Comparison of ENCODE assay signal across 22 cellular contexts in the genomic region with DNA sequence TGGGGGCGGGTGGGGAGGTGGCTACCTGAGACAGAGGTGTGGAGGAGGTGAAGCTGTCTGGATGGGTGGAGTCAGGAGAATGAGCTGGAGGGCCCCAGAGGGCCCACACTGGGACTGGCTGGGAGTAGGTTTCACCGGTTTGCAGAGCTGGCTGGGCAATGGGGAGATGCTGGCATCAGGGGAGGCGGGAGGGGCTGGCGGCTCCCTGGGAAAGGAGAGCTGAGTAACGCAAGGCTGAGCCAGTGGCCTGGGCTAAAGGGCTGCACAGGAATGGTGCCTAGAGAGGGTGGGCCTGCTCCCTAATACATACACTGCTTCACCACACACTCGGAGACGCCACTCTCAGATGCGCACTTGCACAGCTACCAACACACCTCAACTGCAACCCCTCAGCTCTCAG. TPM values are rescaled to one million over a fixed set of nuclear protein-coding genes. Genes with fewer than 3 reads are reported as not detected.
DNase-seq lines count a peak whose midpoint lies in the region; ATAC-seq, FAIRE-seq and TF ChIP-seq lines count a peak whose summit lies in the region.
"Had no signal": no experiment of that assay in that cellular context is flagged by ENCODE, and none has a peak within 500 bp of the region (broad histone marks: within the 10 kb centered on the region; RNA-seq: fewer than 3 reads in every experiment).

No MANE protein-coding gene starts in this region.

- H3K79me2 ChIP-seq in HepG2 (ENCODE audit: insufficient read depth, low read length), result no peaks in the 10 kb centered on the region

- no peak for TF ChIP-seq RAD21 in HepG2 (CRISPR knock-in tag; IDR thresholded peaks at IDR 0.05)

- H3K27me3 ChIP-seq in HepG2 (ENCODE audit: control insufficient read depth in 1 of 2, insufficient read depth in 2 of 2, low read length in 2 of 2) (no peaks in the 10 kb centered on the region), right lobe of liver (no peaks in the 10 kb centered on the region)
- H3K27me3 ChIP-seq: BLaER1, cardiac muscle cell, heart left ventricle, spleen, transverse colon had no signal

- H3K36me3 Mint-ChIP-seq in nephron (ENCODE audit: low read depth), result peaks cover 4% of the 10 kb centered on the region
- no peaks in the 10 kb centered on the region for H3K36me3 Mint-ChIP-seq in stimulated activated memory B cell treated with anti-CD40 and anti-IgM and Interleukin-4, amounts not matched to agents 10 μg/mL and 1 μg/mL and 100 μg/mL, for 72 hours
- H3K36me3 Mint-ChIP-seq in activated CD8-positive, alpha-beta memory T cell treated with anti-CD3 and anti-CD28 coated beads, Interleukin-2, amount 10 ng/mL, durations not matched to agents 7 days and 5 days, result no peaks in the 10 kb centered on the region
- H3K36me3 Mint-ChIP-seq: activated CD4-positive, alpha-beta memory T cell treated with anti-CD3 and anti-CD28 coated beads for 36 hours had no signal

- no peaks in the 10 kb centered on the region for H3K9me3 ChIP-seq in HepG2 (ENCODE audit: low read length)
- H3K9me3 ChIP-seq in right lobe of liver, result no peaks in the 10 kb centered on the region
- H3K9me3 ChIP-seq: BLaER1, heart left ventricle, spleen, transverse colon had no signal

- H3K27me3 Mint-ChIP-seq in nephron (ENCODE audit: low read depth), result peaks cover 3% of the 10 kb centered on the region
- H3K27me3 Mint-ChIP-seq in stimulated activated memory B cell treated with anti-CD40 and anti-IgM and Interleukin-4, amounts not matched to agents 10 μg/mL and 1 μg/mL and 100 μg/mL, for 72 hours, result peaks cover 10% of the 10 kb centered on the region
- peaks cover 4% of the 10 kb centered on the region for H3K27me3 Mint-ChIP-seq in activated CD8-positive, alpha-beta memory T cell treated with anti-CD3 and anti-CD28 coated beads, Interleukin-2, amount 10 ng/mL, durations not matched to agents 7 days and 5 days
- H3K27me3 Mint-ChIP-seq: activated CD4-positive, alpha-beta memory T cell treated with anti-CD3 and anti-CD28 coated beads for 36 hours had no signal

- 58% methylated on average over 8 of the region's 8 CpGs for WGBS in HepG2 (ENCODE audit: low lambda C conversion rate)
- 86% methylated on average over 4 of the region's 8 CpGs for WGBS in right lobe of liver (ENCODE audit: insufficient coverage, low coverage, low lambda C conversion rate, missing lambda C conversion rate)

- no peak overlapping the region for H3K4me3 Mint-ChIP-seq in nephron
- no peak overlapping the region for H3K4me3 Mint-ChIP-seq in stimulated activated memory B cell treated with anti-CD40 and anti-IgM and Interleukin-4, amounts not matched to agents 10 μg/mL and 1 μg/mL and 100 μg/mL, for 72 hours
- H3K4me3 Mint-ChIP-seq in activated CD8-positive, alpha-beta memory T cell treated with anti-CD3 and anti-CD28 coated beads, Interleukin-2, amount 10 ng/mL, durations not matched to agents 7 days and 5 days, result no peak overlapping the region
- H3K4me3 Mint-ChIP-seq: activated CD4-positive, alpha-beta memory T cell treated with anti-CD3 and anti-CD28 coated beads for 36 hours had no signal

- no peak overlapping the region for H3K9ac ChIP-seq in HepG2 (ENCODE audit: insufficient read depth, low read depth, low read length)
- H3K9ac ChIP-seq: BLaER1 had no signal

- peaks cover 25% of the 10 kb centered on the region for H3K4me1 Mint-ChIP-seq in nephron
- peaks cover 16% of the 10 kb centered on the region for H3K4me1 Mint-ChIP-seq in stimulated activated memory B cell treated with anti-CD40 and anti-IgM and Interleukin-4, amounts not matched to agents 10 μg/mL and 1 μg/mL and 100 μg/mL, for 72 hours
- H3K4me1 Mint-ChIP-seq in activated CD8-positive, alpha-beta memory T cell treated with anti-CD3 and anti-CD28 coated beads, Interleukin-2, amount 10 ng/mL, durations not matched to agents 7 days and 5 days, result peaks cover 6% of the 10 kb centered on the region

- in situ Hi-C loops in HepG2 (cut with HindIII; ENCODE audit: extremely low pct_ligation_motif_present, low pct_unique_long_range_greater_than_20kb) (no loop called here), GM13977 (cut with MboI; ENCODE audit: low pct_unique_long_range_greater_than_20kb, low sequenced_read_pairs, unreplicated experiment) (no loop called here)

- H3K4me2 ChIP-seq in HepG2 (ENCODE audit: low read depth, low read length), result no peak overlapping the region

- H3K36me3 ChIP-seq in HepG2 (replicated peaks in 1 of 2; ENCODE audit: control insufficient read depth in 1 of 2, insufficient read depth in 2 of 2, low read length in 2 of 2) (peaks cover 0 to 6% of the 10 kb centered on the region in 2 experiments; a peak in 1 of 5 replicates), right lobe of liver (no peaks in the 10 kb centered on the region)
- H3K36me3 ChIP-seq: spleen, transverse colon had no signal

- TF ChIP-seq EP300 in HepG2 (IDR thresholded peaks at IDR 0.05; ENCODE audit: low read depth in 2 of 2, low read length in 2 of 2) (no peak), HepG2 (CRISPR knock-in tag; IDR thresholded peaks at IDR 0.05; ENCODE audit: borderline replicate concordance) (no peak)

- CTCF ChIA-PET in HepG2 (lab: Yijun Ruan, JAX; ENCODE audit: low intra/inter-chr PET ratio, low total read pairs), result interaction anchor here (3.8 kb wide), 1 partner anchor 60 kb away, joined by 97 read pairs; no protein-coding TSS in a partner anchor
- CTCF ChIA-PET in activated CD8-positive, alpha-beta memory T cell treated with anti-CD3 and anti-CD28 coated beads, Interleukin-2, amount 10 ng/mL, durations not matched to agents 7 days and 5 days (lab: Charles Lee), result interaction anchor here (2.1 to 5.0 kb wide), 3 partner anchors 12 to 63 kb away, joined by 6 to 41 read pairs (median 8); a partner anchor contains a TSS

- H3K4me3 ChIP-seq in HepG2 (replicated peaks in 1 of 3; ENCODE audit: insufficient read depth in 1 of 3, low read depth in 2 of 3, low read length in 3 of 3) (no peak overlapping the region), right lobe of liver (no peak overlapping the region)
- H3K4me3 ChIP-seq: BLaER1, cardiac muscle cell, heart left ventricle, spleen, transverse colon had no signal

- ATAC-seq in HepG2 (no peak), right lobe of liver (no peak)
- ATAC-seq in stimulated activated memory B cell treated with anti-CD40 and anti-IgM and Interleukin-4, amounts not matched to agents 10 μg/mL and 1 μg/mL and 100 μg/mL, for 72 hours, result no peak
- no peak for ATAC-seq in activated CD8-positive, alpha-beta memory T cell treated with anti-CD3 and anti-CD28 coated beads, Interleukin-2, amount 10 ng/mL, durations not matched to agents 7 days and 5 days
- ATAC-seq: heart left ventricle; stimulated activated naive CD8-positive, alpha-beta T cell treated with anti-CD3 and anti-CD28 coated beads, Interleukin-15, Interleukin-2, amounts not matched to agents 100 U/mL and 50 U/mL, for 24 hours had no signal

- H4K20me1 ChIP-seq in HepG2 (ENCODE audit: insufficient read depth, low read length), result no peaks in the 10 kb centered on the region
- H4K20me1 ChIP-seq: BLaER1 had no signal

- H2AFZ ChIP-seq in HepG2 (ENCODE audit: low read length), result no peak overlapping the region

- H3K4me1 ChIP-seq in HepG2 (ENCODE audit: insufficient read depth, low read length) (peaks cover 52% of the 10 kb centered on the region), right lobe of liver (peaks cover 0 to 6% (median 3%) of the 10 kb centered on the region in 4 donors)

- intact Hi-C loops in HepG2 (cut with micrococcal nuclease; ENCODE audit: unreplicated experiment), result no loop called here
- intact Hi-C loops in right lobe of liver (cut with DNase I), result no loop called here

- BruUV-seq in HepG2 (replicated peaks; lab: Mats Ljungman, UMichigan), result no TSS peak

- no peak overlapping the region for H3K27ac ChIP-seq in HepG2 (ENCODE audit: extremely low read length, insufficient read depth, low read length)
- no peak overlapping the region for H3K27ac ChIP-seq in right lobe of liver
- H3K27ac ChIP-seq in epithelial cell of prostate, result peak overlapping the region; percentile 99
- H3K27ac ChIP-seq: BLaER1, cardiac muscle cell, heart left ventricle, spleen had no signal

- H3K9me3 Mint-ChIP-seq in nephron, result no peaks in the 10 kb centered on the region
- no peaks in the 10 kb centered on the region for H3K9me3 Mint-ChIP-seq in stimulated activated memory B cell treated with anti-CD40 and anti-IgM and Interleukin-4, amounts not matched to agents 10 μg/mL and 1 μg/mL and 100 μg/mL, for 72 hours
- no peaks in the 10 kb centered on the region for H3K9me3 Mint-ChIP-seq in activated CD8-positive, alpha-beta memory T cell treated with anti-CD3 and anti-CD28 coated beads, Interleukin-2, amount 10 ng/mL, durations not matched to agents 7 days and 5 days (ENCODE audit: low read depth)
- H3K9me3 Mint-ChIP-seq: activated CD4-positive, alpha-beta memory T cell treated with anti-CD3 and anti-CD28 coated beads for 36 hours had no signal

- POLR2A ChIA-PET in HepG2 (lab: Yijun Ruan, JAX), result interaction anchor here (0.9 to 7.9 kb wide), 3 partner anchors 14 to 22 kb away, joined by 3 to 86 read pairs (median 6); a partner anchor contains a TSS

- TF ChIP-seq POLR2A in HepG2 (IDR thresholded peaks at IDR 0.05; ENCODE audit: insufficient read depth in 1 of 2, low read depth in 2 of 2, low read length in 2 of 2) (no peak), right lobe of liver (IDR thresholded peaks at IDR 0.05) (no peak)

- DNase-seq in HepG2 (ENCODE audit: low spot score), result no peak
- no peak for DNase-seq in right lobe of liver
- DNase-seq in epithelial cell of prostate (ENCODE audit: low read depth, low spot score), result no peak
- DNase-seq in GM13977 (ENCODE audit: low spot score), result no peak
- DNase-seq in SKM-1 treated with dmso at 0.1 percent for 144 hours (lab: John Stamatoyannopoulos, UW; ENCODE audit: unreplicated experiment), result no peak
- DNase-seq in activated CD8-positive, alpha-beta memory T cell treated with anti-CD3 and anti-CD28 coated beads, Interleukin-2, amount 10 ng/mL, durations not matched to agents 7 days and 5 days, result no peak
- DNase-seq: activated CD4-positive, alpha-beta memory T cell treated with anti-CD3 and anti-CD28 coated beads for 36 hours; activated CD4-positive, CD25-positive, alpha-beta regulatory T cell; activated gamma-delta T cell; activated T-cell treated with anti-CD3 and anti-CD28 coated beads for 4 hours; heart left ventricle; NCI-H2107; NCI-H524 treated with DMSO at 0.1 percent for 48 hours; spleen; stimulated activated CD4-positive, alpha-beta T cell treated with anti-CD3 and anti-CD28 coated beads, Interleukin-4, amount 100 ng/mL, for 24 hours; stimulated activated naive CD8-positive, alpha-beta T cell treated with anti-CD3 and anti-CD28 coated beads, Interleukin-15, Interleukin-2, amounts not matched to agents 100 U/mL and 50 U/mL, for 24 hours; transverse colon had no signal

- TF ChIP-seq CTCF in HepG2 (CRISPR knock-in tag; IDR thresholded peaks at IDR 0.05) (no peak), right lobe of liver (IDR thresholded peaks at IDR 0.05) (no peak), nephron (IDR thresholded peaks at IDR 0.05; ENCODE audit: unreplicated experiment in 3 of 3) (no peak), GM13977 (IDR thresholded peaks at IDR 0.05; ENCODE audit: extremely low read depth, insufficient read depth, missing control alignments) (no peak)

- FAIRE-seq in HepG2 (lab: Jason Lieb, UNC), result no peak
- FAIRE-seq: endometrium had no signal

- H3K27ac Mint-ChIP-seq in nephron, result peak overlapping the region in 2 of 3 experiments; percentile 46 to 59
- no peak overlapping the region for H3K27ac Mint-ChIP-seq in stimulated activated memory B cell treated with anti-CD40 and anti-IgM and Interleukin-4, amounts not matched to agents 10 μg/mL and 1 μg/mL and 100 μg/mL, for 72 hours
- no peak overlapping the region for H3K27ac Mint-ChIP-seq in activated CD8-positive, alpha-beta memory T cell treated with anti-CD3 and anti-CD28 coated beads, Interleukin-2, amount 10 ng/mL, durations not matched to agents 7 days and 5 days
- H3K27ac Mint-ChIP-seq: activated CD4-positive, alpha-beta memory T cell treated with anti-CD3 and anti-CD28 coated beads for 36 hours had no signal

RNA-seq across cellular contexts. Expression of a gene that starts 12.4 kb away (rescaled TPM):
- total RNA-seq in HepG2 (2016; rRNA removed; fragmentation: Illumina TruSeq; extraction: Trizol) (13.5 and 37.1 TPM in 2 replicates), right lobe of liver (1 to 10 TPM; 1.8 to 3.8 (median 2.8) TPM)
- total RNA-seq in HepG2 (2016; cell fraction: cytosol; rRNA removed; fragmentation: Illumina TruSeq; extraction: Trizol; ENCODE audit: low read depth), result 12.6 and 14.5 TPM in 2 replicates
- total RNA-seq in HepG2 (2016; cell fraction: insoluble cytoplasmic fraction; rRNA removed; fragmentation: Illumina TruSeq; extraction: Trizol), result 12.2 and 37.7 TPM in 2 replicates
- total RNA-seq in HepG2 (2016; cell fraction: membrane; rRNA removed; fragmentation: Illumina TruSeq; extraction: Trizol), result 17.3 and 17.5 TPM in 2 replicates
- total RNA-seq in HepG2 (2016; cell fraction: nucleus; rRNA removed; fragmentation: Illumina TruSeq; extraction: Trizol), result 28.1 and 32.5 TPM in 2 replicates
- 50.6 and 54.9 TPM in 2 replicates for polyA plus RNA-seq in HepG2 (2011; rRNA removed)
- polyA plus RNA-seq in HepG2 (2011; cell fraction: cytosol; rRNA removed), result 37.2 and 55.7 TPM in 2 replicates
- 33.0 and 36.4 TPM in 2 replicates for polyA plus RNA-seq in HepG2 (2011; cell fraction: nucleus; rRNA removed)
- polyA plus RNA-seq in HepG2 (2012), result 22.4 and 34.3 TPM in 2 replicates
- 4.6 and 5.5 TPM in 2 replicates for polyA plus RNA-seq in HepG2 (2016; cell fraction: cytosol; fragmentation: Illumina TruSeq; extraction: Trizol; ENCODE audit: low read depth)
- polyA plus RNA-seq in HepG2 (2016; cell fraction: insoluble cytoplasmic fraction; fragmentation: Illumina TruSeq; extraction: Trizol; ENCODE audit: low read depth), result 14.8 and 17.0 TPM in 2 replicates
- 9.6 and 11.3 TPM in 2 replicates for polyA plus RNA-seq in HepG2 (2016; cell fraction: membrane; fragmentation: Illumina TruSeq; extraction: Trizol; ENCODE audit: low read depth)
- polyA plus RNA-seq in HepG2 (2016; cell fraction: nucleus; fragmentation: Illumina TruSeq; extraction: Trizol; ENCODE audit: insufficient read depth, low read depth), result 63.5 and 69.5 TPM in 2 replicates
- polyA minus RNA-seq in HepG2 (2011; rRNA and poly(A)+ RNA removed; ENCODE audit: low replicate concordance), result 44.3 and 65.0 TPM in 2 replicates
- polyA minus RNA-seq in HepG2 (2011; cell fraction: cytosol; rRNA and poly(A)+ RNA removed), result 22.5 and 26.8 TPM in 2 replicates
- 21.6 and 23.9 TPM in 2 replicates for polyA minus RNA-seq in HepG2 (2011; cell fraction: nucleus; rRNA and poly(A)+ RNA removed)
- total RNA-seq in activated CD8-positive, alpha-beta memory T cell treated with anti-CD3 and anti-CD28 coated beads, Interleukin-2, amount 10 ng/mL, durations not matched to agents 7 days and 5 days, result 1 to 10 TPM; 2.1 to 3.0 TPM

RNA-seq across cellular contexts. Expression of a gene that starts 12.9 kb away (rescaled TPM):
- total RNA-seq in HepG2 (2016; rRNA removed; fragmentation: Illumina TruSeq; extraction: Trizol) (20.6 and 20.9 TPM in 2 replicates), right lobe of liver (10 to 100 TPM; 54.3 to 74.8 (median 65.7) TPM)
- total RNA-seq in HepG2 (2016; cell fraction: cytosol; rRNA removed; fragmentation: Illumina TruSeq; extraction: Trizol; ENCODE audit: low read depth), result 6.9 and 7.8 TPM in 2 replicates
- total RNA-seq in HepG2 (2016; cell fraction: insoluble cytoplasmic fraction; rRNA removed; fragmentation: Illumina TruSeq; extraction: Trizol), result 16.7 and 22.4 TPM in 2 replicates
- 11.7 and 12.0 TPM in 2 replicates for total RNA-seq in HepG2 (2016; cell fraction: membrane; rRNA removed; fragmentation: Illumina TruSeq; extraction: Trizol)
- 15.0 and 20.7 TPM in 2 replicates for total RNA-seq in HepG2 (2016; cell fraction: nucleus; rRNA removed; fragmentation: Illumina TruSeq; extraction: Trizol)
- 12.1 and 21.4 TPM in 2 replicates for polyA plus RNA-seq in HepG2 (2011; rRNA removed)
- polyA plus RNA-seq in HepG2 (2011; cell fraction: cytosol; rRNA removed), result 8.9 and 10.9 TPM in 2 replicates
- polyA plus RNA-seq in HepG2 (2011; cell fraction: nucleus; rRNA removed), result 23.8 and 30.1 TPM in 2 replicates
- 36.1 and 37.0 TPM in 2 replicates for polyA plus RNA-seq in HepG2 (2012)
- 3.5 and 4.6 TPM in 2 replicates for polyA plus RNA-seq in HepG2 (2016; cell fraction: cytosol; fragmentation: Illumina TruSeq; extraction: Trizol; ENCODE audit: low read depth)
- 22.1 and 35.3 TPM in 2 replicates for polyA plus RNA-seq in HepG2 (2016; cell fraction: insoluble cytoplasmic fraction; fragmentation: Illumina TruSeq; extraction: Trizol; ENCODE audit: low read depth)
- 9.5 and 10.0 TPM in 2 replicates for polyA plus RNA-seq in HepG2 (2016; cell fraction: membrane; fragmentation: Illumina TruSeq; extraction: Trizol; ENCODE audit: low read depth)
- polyA plus RNA-seq in HepG2 (2016; cell fraction: nucleus; fragmentation: Illumina TruSeq; extraction: Trizol; ENCODE audit: insufficient read depth, low read depth), result 24.1 and 25.5 TPM in 2 replicates
- 43.6 and 59.1 TPM in 2 replicates for polyA minus RNA-seq in HepG2 (2011; rRNA and poly(A)+ RNA removed; ENCODE audit: low replicate concordance)
- 25.9 and 32.6 TPM in 2 replicates for polyA minus RNA-seq in HepG2 (2011; cell fraction: cytosol; rRNA and poly(A)+ RNA removed)
- polyA minus RNA-seq in HepG2 (2011; cell fraction: nucleus; rRNA and poly(A)+ RNA removed), result 13.5 and 13.8 TPM in 2 replicates
- total RNA-seq in activated CD8-positive, alpha-beta memory T cell treated with anti-CD3 and anti-CD28 coated beads, Interleukin-2, amount 10 ng/mL, durations not matched to agents 7 days and 5 days, result 1 to 10 TPM; 2.3 TPM

RNA-seq across cellular contexts. Expression of a gene that starts 13.4 kb away (rescaled TPM):
- total RNA-seq in HepG2 (2016; rRNA removed; fragmentation: Illumina TruSeq; extraction: Trizol), result 46.5 and 149 TPM in 2 replicates
- total RNA-seq in HepG2 (2016; cell fraction: cytosol; rRNA removed; fragmentation: Illumina TruSeq; extraction: Trizol; ENCODE audit: low read depth), result 31.7 and 32.8 TPM in 2 replicates
- total RNA-seq in HepG2 (2016; cell fraction: insoluble cytoplasmic fraction; rRNA removed; fragmentation: Illumina TruSeq; extraction: Trizol), result 37.6 and 157 TPM in 2 replicates
- 42.3 and 48.1 TPM in 2 replicates for total RNA-seq in HepG2 (2016; cell fraction: membrane; rRNA removed; fragmentation: Illumina TruSeq; extraction: Trizol)
- total RNA-seq in HepG2 (2016; cell fraction: nucleus; rRNA removed; fragmentation: Illumina TruSeq; extraction: Trizol), result 148 and 181 TPM in 2 replicates
- polyA plus RNA-seq in HepG2 (2011; rRNA removed), result 543 and 573 TPM in 2 replicates
- 288 and 579 TPM in 2 replicates for polyA plus RNA-seq in HepG2 (2011; cell fraction: cytosol; rRNA removed)
- polyA plus RNA-seq in HepG2 (2011; cell fraction: nucleus; rRNA removed), result 3,059 and 4,867 TPM in 2 replicates
- 224 and 292 TPM in 2 replicates for polyA plus RNA-seq in HepG2 (2012)
- 18.4 and 19.7 TPM in 2 replicates for polyA plus RNA-seq in HepG2 (2016; cell fraction: cytosol; fragmentation: Illumina TruSeq; extraction: Trizol; ENCODE audit: low read depth)
- polyA plus RNA-seq in HepG2 (2016; cell fraction: insoluble cytoplasmic fraction; fragmentation: Illumina TruSeq; extraction: Trizol; ENCODE audit: low read depth), result 46.0 and 56.5 TPM in 2 replicates
- 32.1 and 36.5 TPM in 2 replicates for polyA plus RNA-seq in HepG2 (2016; cell fraction: membrane; fragmentation: Illumina TruSeq; extraction: Trizol; ENCODE audit: low read depth)
- 597 and 623 TPM in 2 replicates for polyA plus RNA-seq in HepG2 (2016; cell fraction: nucleus; fragmentation: Illumina TruSeq; extraction: Trizol; ENCODE audit: insufficient read depth, low read depth)
- 133 and 613 TPM in 2 replicates for polyA minus RNA-seq in HepG2 (2011; rRNA and poly(A)+ RNA removed; ENCODE audit: low replicate concordance)
- 159 and 170 TPM in 2 replicates for polyA minus RNA-seq in HepG2 (2011; cell fraction: cytosol; rRNA and poly(A)+ RNA removed)
- 231 and 275 TPM in 2 replicates for polyA minus RNA-seq in HepG2 (2011; cell fraction: nucleus; rRNA and poly(A)+ RNA removed)
- total RNA-seq in right lobe of liver, result 1 to 10 TPM; 2.4 to 5.1 (median 4.0) TPM
- 1 to 10 TPM; 1.3 TPM for total RNA-seq in activated CD8-positive, alpha-beta memory T cell treated with anti-CD3 and anti-CD28 coated beads, Interleukin-2, amount 10 ng/mL, durations not matched to agents 7 days and 5 days

RNA-seq across cellular contexts. Expression of a gene that starts 36.7 kb away (rescaled TPM):
- total RNA-seq in HepG2 (2016; rRNA removed; fragmentation: Illumina TruSeq; extraction: Trizol) (92.1 and 104 TPM in 2 replicates), right lobe of liver (10 to 100 TPM; 19.9 to 30.7 (median 23.1) TPM)
- total RNA-seq in HepG2 (2016; cell fraction: cytosol; rRNA removed; fragmentation: Illumina TruSeq; extraction: Trizol; ENCODE audit: low read depth), result 128 and 164 TPM in 2 replicates
- 87.1 and 106 TPM in 2 replicates for total RNA-seq in HepG2 (2016; cell fraction: insoluble cytoplasmic fraction; rRNA removed; fragmentation: Illumina TruSeq; extraction: Trizol)
- total RNA-seq in HepG2 (2016; cell fraction: membrane; rRNA removed; fragmentation: Illumina TruSeq; extraction: Trizol), result 198 and 220 TPM in 2 replicates
- 52.2 and 64.7 TPM in 2 replicates for total RNA-seq in HepG2 (2016; cell fraction: nucleus; rRNA removed; fragmentation: Illumina TruSeq; extraction: Trizol)
- 119 and 126 TPM in 2 replicates for polyA plus RNA-seq in HepG2 (2011; rRNA removed)
- 116 and 145 TPM in 2 replicates for polyA plus RNA-seq in HepG2 (2011; cell fraction: cytosol; rRNA removed)
- 119 TPM in 2 replicates for polyA plus RNA-seq in HepG2 (2011; cell fraction: nucleus; rRNA removed)
- 77.4 and 82.6 TPM in 2 replicates for polyA plus RNA-seq in HepG2 (2012)
- polyA plus RNA-seq in HepG2 (2016; cell fraction: cytosol; fragmentation: Illumina TruSeq; extraction: Trizol; ENCODE audit: low read depth), result 148 and 199 TPM in 2 replicates
- polyA plus RNA-seq in HepG2 (2016; cell fraction: insoluble cytoplasmic fraction; fragmentation: Illumina TruSeq; extraction: Trizol; ENCODE audit: low read depth), result 108 and 113 TPM in 2 replicates
- 207 and 224 TPM in 2 replicates for polyA plus RNA-seq in HepG2 (2016; cell fraction: membrane; fragmentation: Illumina TruSeq; extraction: Trizol; ENCODE audit: low read depth)
- 109 and 119 TPM in 2 replicates for polyA plus RNA-seq in HepG2 (2016; cell fraction: nucleus; fragmentation: Illumina TruSeq; extraction: Trizol; ENCODE audit: insufficient read depth, low read depth)
- polyA minus RNA-seq in HepG2 (2011; rRNA and poly(A)+ RNA removed; ENCODE audit: low replicate concordance), result 36.5 and 43.6 TPM in 2 replicates
- polyA minus RNA-seq in HepG2 (2011; cell fraction: cytosol; rRNA and poly(A)+ RNA removed), result 32.3 and 34.1 TPM in 2 replicates
- 48.5 and 53.7 TPM in 2 replicates for polyA minus RNA-seq in HepG2 (2011; cell fraction: nucleus; rRNA and poly(A)+ RNA removed)
- total RNA-seq in activated CD8-positive, alpha-beta memory T cell treated with anti-CD3 and anti-CD28 coated beads, Interleukin-2, amount 10 ng/mL, durations not matched to agents 7 days and 5 days, result 10 to 100 TPM; 28.2 to 35.0 TPM

RNA-seq across cellular contexts. Expression of a gene that starts 38.3 kb away (rescaled TPM):
- total RNA-seq in HepG2 (2016; rRNA removed; fragmentation: Illumina TruSeq; extraction: Trizol), result 0.04 TPM in 1 of 2 replicates, not detected in the other
- total RNA-seq in HepG2 (2016; cell fraction: cytosol; rRNA removed; fragmentation: Illumina TruSeq; extraction: Trizol; ENCODE audit: low read depth), result 0.09 TPM in 1 of 2 replicates, not detected in the other
- 0.04 and 0.09 TPM in 2 replicates for total RNA-seq in HepG2 (2016; cell fraction: insoluble cytoplasmic fraction; rRNA removed; fragmentation: Illumina TruSeq; extraction: Trizol)
- not detected in 2 replicates for total RNA-seq in HepG2 (2016; cell fraction: membrane; rRNA removed; fragmentation: Illumina TruSeq; extraction: Trizol)
- total RNA-seq in HepG2 (2016; cell fraction: nucleus; rRNA removed; fragmentation: Illumina TruSeq; extraction: Trizol), result not detected in 2 replicates
- polyA plus RNA-seq in HepG2 (2011; rRNA removed), result 0.05 and 0.08 TPM in 2 replicates
- 0.03 TPM in 1 of 2 replicates, not detected in the other for polyA plus RNA-seq in HepG2 (2011; cell fraction: cytosol; rRNA removed)
- 0.05 and 0.13 TPM in 2 replicates for polyA plus RNA-seq in HepG2 (2011; cell fraction: nucleus; rRNA removed)
- polyA plus RNA-seq in HepG2 (2012), result not detected in 2 replicates
- polyA plus RNA-seq in HepG2 (2016; cell fraction: cytosol; fragmentation: Illumina TruSeq; extraction: Trizol; ENCODE audit: low read depth), result not detected in 2 replicates
- not detected in 2 replicates for polyA plus RNA-seq in HepG2 (2016; cell fraction: insoluble cytoplasmic fraction; fragmentation: Illumina TruSeq; extraction: Trizol; ENCODE audit: low read depth)
- not detected in 2 replicates for polyA plus RNA-seq in HepG2 (2016; cell fraction: membrane; fragmentation: Illumina TruSeq; extraction: Trizol; ENCODE audit: low read depth)
- not detected in 2 replicates for polyA plus RNA-seq in HepG2 (2016; cell fraction: nucleus; fragmentation: Illumina TruSeq; extraction: Trizol; ENCODE audit: insufficient read depth, low read depth)
- 0.12 TPM in 1 of 2 replicates, not detected in the other for polyA minus RNA-seq in HepG2 (2011; rRNA and poly(A)+ RNA removed; ENCODE audit: low replicate concordance)
- polyA minus RNA-seq in HepG2 (2011; cell fraction: cytosol; rRNA and poly(A)+ RNA removed), result not detected in 2 replicates
- not detected in 2 replicates for polyA minus RNA-seq in HepG2 (2011; cell fraction: nucleus; rRNA and poly(A)+ RNA removed)
- total RNA-seq in right lobe of liver, result not detected
- not detected for total RNA-seq in activated CD8-positive, alpha-beta memory T cell treated with anti-CD3 and anti-CD28 coated beads, Interleukin-2, amount 10 ng/mL, durations not matched to agents 7 days and 5 days
- polyA plus RNA-seq: cardiac muscle cell had no signal

Comparison
In these comparisons a context has a peak if more than half of its experiments do, and no peak if none do; other contexts are left out.
1. RNA of a gene that starts 13.4 kb away (total RNA-seq): 31.7 to 181 TPM in HepG2; 2.4 to 5.1 TPM in right lobe of liver and 1.3 TPM in activated CD8-positive, alpha-beta memory T cell treated with anti-CD3 and anti-CD28 coated beads, Interleukin-2, amount 10 ng/mL, durations not matched to agents 7 days and 5 days; every median in the first group is over 4 times any median in the second.
2. H3K27ac Mint-ChIP-seq: peak in nephron (2 of 3); none in stimulated activated memory B cell treated with anti-CD40 and anti-IgM and Interleukin-4, amounts not matched to agents 10 μg/mL and 1 μg/mL and 100 μg/mL, for 72 hours (single experiment) and activated CD8-positive, alpha-beta memory T cell treated with anti-CD3 and anti-CD28 coated beads, Interleukin-2, amount 10 ng/mL, durations not matched to agents 7 days and 5 days (single experiment).